ENCODE assay signal across 31 cellular contexts in the genomic region with DNA sequence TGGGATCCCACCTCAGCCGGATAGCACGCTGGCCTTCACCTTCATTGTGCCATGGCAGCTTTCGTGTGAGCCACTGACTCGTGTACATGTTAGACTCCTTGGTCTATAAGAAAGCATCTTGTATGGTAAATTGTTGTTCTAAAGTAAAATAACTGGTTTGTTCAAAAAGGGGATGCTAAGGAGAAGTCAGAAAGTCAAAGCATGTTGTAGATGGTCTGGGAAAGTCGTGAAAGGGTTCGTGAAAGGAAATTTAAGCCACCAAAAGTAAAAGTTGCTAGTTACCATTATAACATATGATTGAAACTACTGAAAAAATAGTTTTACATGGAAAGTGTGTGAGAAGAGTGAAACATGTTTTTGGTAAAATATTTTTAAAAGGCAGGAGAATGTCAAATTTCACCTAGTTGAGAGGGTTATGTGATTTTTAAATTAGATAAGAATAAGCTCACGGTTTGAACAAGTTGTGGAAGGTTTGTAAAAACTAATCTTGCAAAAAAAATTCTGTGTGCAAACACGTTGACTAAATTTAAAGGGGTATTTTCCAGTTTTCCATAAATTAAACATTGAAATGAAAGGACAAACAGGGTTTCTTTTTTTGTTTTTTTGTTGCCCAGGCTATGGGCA. TPM values are rescaled to one million over a fixed set of nuclear protein-coding genes. Genes with fewer than 3 reads are reported as not detected.
"Had no signal": no experiment of that assay in that cellular context is flagged by ENCODE, and none has a peak within 500 bp of the region (broad histone marks: within the 10 kb centered on the region; RNA-seq: fewer than 3 reads in every experiment).

No MANE protein-coding gene starts in this region.

- H3K36me3 Mint-ChIP-seq: stimulated activated memory B cell treated with anti-CD40 and anti-IgM and Interleukin-4, amounts not matched to agents 10 μg/mL and 1 μg/mL and 100 μg/mL, for 72 hours had no signal

- DNase-seq: colonic mucosa; dermis blood vessel endothelial cell; heart left ventricle; hippocampal formation; islet precursor cell; mammary epithelial cell; mucosa of descending colon; naive thymus-derived CD8-positive, alpha-beta T cell; psoas muscle; retina; spleen; stimulated activated CD4-positive, alpha-beta T cell treated with anti-CD3 and anti-CD28 coated beads, Interleukin-15, amount 100 ng/mL, for 24 hours; stimulated activated CD4-positive, alpha-beta T cell treated with anti-CD3 and anti-CD28 coated beads, Interleukin-1b, Interleukin-23, amount 100 ng/mL, for 48 hours; stimulated activated CD4-positive, alpha-beta T cell treated with anti-CD3 and anti-CD28 coated beads, Interleukin-4, amount 100 ng/mL, for 24 hours; stimulated activated naive CD8-positive, alpha-beta T cell treated with anti-CD3 and anti-CD28 coated beads, Interleukin-15, amount 100 ng/mL, for 72 hours; testis had no signal

- H3K36me3 ChIP-seq: colonic mucosa, heart left ventricle, neutrophil, spleen, tibial nerve had no signal

- FAIRE-seq: frontal cortex had no signal

- H3K27ac ChIP-seq: colonic mucosa, heart left ventricle, neutrophil, psoas muscle, spleen, testis, tibial nerve had no signal

- H3K4me3 ChIP-seq: colonic mucosa, heart left ventricle, mucosa of descending colon, psoas muscle, spleen, testis, tibial nerve had no signal

- H3K4me3 Mint-ChIP-seq: naive thymus-derived CD8-positive, alpha-beta T cell; stimulated activated memory B cell treated with anti-CD40 and anti-IgM and Interleukin-4, amounts not matched to agents 10 μg/mL and 1 μg/mL and 100 μg/mL, for 72 hours; stimulated activated naive CD8-positive, alpha-beta T cell treated with anti-CD3 and anti-CD28 coated beads, Interleukin-15, amount 100 ng/mL, for 72 hours had no signal

- H3K4me1 Mint-ChIP-seq: stimulated activated memory B cell treated with anti-CD40 and anti-IgM and Interleukin-4, amounts not matched to agents 10 μg/mL and 1 μg/mL and 100 μg/mL, for 72 hours; stimulated activated naive CD8-positive, alpha-beta T cell treated with anti-CD3 and anti-CD28 coated beads, Interleukin-15, amount 100 ng/mL, for 72 hours had no signal

- ATAC-seq: esophagus mucosa; heart left ventricle; left lobe of liver; mucosa of descending colon; naive thymus-derived CD8-positive, alpha-beta T cell; psoas muscle; sciatic nerve; stimulated activated memory B cell treated with anti-CD40 and anti-IgM and Interleukin-4, amounts not matched to agents 10 μg/mL and 1 μg/mL and 100 μg/mL, for 72 hours; stimulated activated naive CD8-positive, alpha-beta T cell treated with anti-CD3 and anti-CD28 coated beads, Interleukin-15, amount 100 ng/mL, for 72 hours had no signal

- H3K27me3 ChIP-seq: colonic mucosa, neutrophil, spleen, testis, tibial nerve had no signal

- H3K27me3 Mint-ChIP-seq: stimulated activated memory B cell treated with anti-CD40 and anti-IgM and Interleukin-4, amounts not matched to agents 10 μg/mL and 1 μg/mL and 100 μg/mL, for 72 hours; stimulated activated naive CD8-positive, alpha-beta T cell treated with anti-CD3 and anti-CD28 coated beads, Interleukin-15, amount 100 ng/mL, for 72 hours had no signal

- H3K27ac Mint-ChIP-seq: naive thymus-derived CD8-positive, alpha-beta T cell; stimulated activated memory B cell treated with anti-CD40 and anti-IgM and Interleukin-4, amounts not matched to agents 10 μg/mL and 1 μg/mL and 100 μg/mL, for 72 hours had no signal

- H3K9me3 ChIP-seq: colonic mucosa, testis had no signal

- H3K4me1 ChIP-seq: colonic mucosa, psoas muscle, spleen, testis, tibial nerve had no signal

RNA-seq across cellular contexts. Expression of gene DPRX, which starts 23.4 kb away (rescaled TPM):
- total RNA-seq: colonic mucosa; dermis blood vessel endothelial cell; esophagus mucosa; fibroblast of lung; frontal cortex; glomerular endothelial cell; heart left ventricle; left lobe of liver; lower leg skin; mammary epithelial cell; mucosa of descending colon; naive thymus-derived CD8-positive, alpha-beta T cell; osteoblast; sciatic nerve; skeletal muscle tissue; spleen; subcutaneous adipose tissue; testis; tibial nerve; ureter had no signal
- polyA plus RNA-seq: fibroblast of lung; mammary epithelial cell; naive thymus-derived CD8-positive, alpha-beta T cell; neural cell; psoas muscle; spleen had no signal
